1 cellular context compared by ENCODE assay signal in genomic region chr17:68232741-68233140, GRCh38.
TF ChIP-seq lines count a peak whose summit lies in the region.

No MANE protein-coding gene starts in this region.

TF ChIP-seq in A549, 52 proteins besides CTCF, POLR2A, EP300 and RAD21:
- TF ChIP-seq CEBPB (IDR thresholded peaks at IDR 0.05): 0 out of 4 replicates have a peak, but pooled peaks of 1 of the 2 experiments have one; percentile 8
